Comparison of ENCODE assay signal across 14 cellular contexts in genomic region chr11:14455648-14456430, GRCh38. TPM values are rescaled to one million over a fixed set of nuclear protein-coding genes. Genes with fewer than 3 reads are reported as not detected.
DNase-seq lines count a peak whose midpoint lies in the region; ATAC-seq, FAIRE-seq and TF ChIP-seq lines count a peak whose summit lies in the region.
"Had no signal": no experiment of that assay in that cellular context is flagged by ENCODE, and none has a peak within 500 bp of the region (broad histone marks: within the 10 kb centered on the region; RNA-seq: fewer than 3 reads in every experiment).

No MANE protein-coding gene starts in this region.

- H3K9ac ChIP-seq in astrocyte (ENCODE audit: low read length) = no peak overlapping the region
- H3K9ac ChIP-seq: KMS-11 had no signal

- intact Hi-C loops in Right ventricle myocardium inferior (cut with DNase I) = loop anchor here (2.0 to 10.0 kb wide), 2 partner anchors 81 to 155 kb away; no protein-coding TSS in a partner anchor
- intact Hi-C loops in left colon (cut with DNase I, micrococcal nuclease) = loop anchor here in 1 of 2 donors (5.0 kb wide), 1 partner anchor 154 kb away; no protein-coding TSS in a partner anchor
- intact Hi-C loops in CD4-positive, alpha-beta T cell (cut with DNase I, micrococcal nuclease) = loop anchor here (1.0 to 10.0 kb wide), 4 partner anchors 155 to 683 kb away; no protein-coding TSS in a partner anchor

- H3K27ac ChIP-seq in cardiac muscle cell = peak overlapping the region; percentile 68
- peak overlapping the region; percentile 27 for H3K27ac ChIP-seq in astrocyte (ENCODE audit: low read depth, low read length)
- no peak overlapping the region for H3K27ac ChIP-seq in CD4-positive, alpha-beta T cell (ENCODE audit: low read depth, low read length)
- H3K27ac ChIP-seq: KMS-11 had no signal

- H3K4me2 ChIP-seq in astrocyte (ENCODE audit: low read length) = no peak overlapping the region
- H3K4me2 ChIP-seq: KMS-11 had no signal

- no peak for TF ChIP-seq CTCF in cardiac muscle cell (IDR thresholded peaks at IDR 0.05; ENCODE audit: low read depth, low read length)
- no peak for TF ChIP-seq CTCF in astrocyte (IDR thresholded peaks at IDR 0.05; ENCODE audit: insufficient read depth, low read depth, low read length)
- no peak for TF ChIP-seq CTCF in type B pancreatic cell (conservative IDR thresholded peaks at IDR 0.05)
- no peak for TF ChIP-seq CTCF in CD4-positive, alpha-beta T cell (IDR thresholded peaks at IDR 0.05)

- POLR2A ChIA-PET in CD4-positive, alpha-beta T cell (lab: Charles Lee) = interaction anchor here (0.8 to 1.3 kb wide), 5 partner anchors 9 to 155 kb away, joined by 3 to 5 read pairs (median 3); no protein-coding TSS in a partner anchor

- H3K27me3 ChIP-seq in cardiac muscle cell = no peaks in the 10 kb centered on the region
- no peaks in the 10 kb centered on the region for H3K27me3 ChIP-seq in astrocyte (ENCODE audit: insufficient read depth, low read length)
- H3K27me3 ChIP-seq in CD4-positive, alpha-beta T cell (ENCODE audit: control insufficient read depth, insufficient read depth, low read length) = no peaks in the 10 kb centered on the region

- H3K4me3 ChIP-seq in cardiac muscle cell = no peak overlapping the region
- no peak overlapping the region for H3K4me3 ChIP-seq in astrocyte (ENCODE audit: insufficient read depth, low read depth, low read length)

- peaks cover 15% of the 10 kb centered on the region for H3K36me3 Mint-ChIP-seq in astrocyte (ENCODE audit: low read depth, unreplicated experiment)
- H3K36me3 Mint-ChIP-seq in type B pancreatic cell = peaks cover 24% of the 10 kb centered on the region
- H3K36me3 Mint-ChIP-seq in CD4-positive, alpha-beta T cell (ENCODE audit: low read depth) = peaks cover 84% of the 10 kb centered on the region

- H3K4me3 Mint-ChIP-seq in astrocyte (ENCODE audit: unreplicated experiment) (no peak overlapping the region), type B pancreatic cell (no peak overlapping the region)
- no peak overlapping the region for H3K4me3 Mint-ChIP-seq in CD4-positive, alpha-beta T cell
- H3K4me3 Mint-ChIP-seq: activated naive CD4-positive, alpha-beta T cell treated with anti-CD3 and anti-CD28 coated beads for 36 hours; neural crest cell had no signal

- peaks cover 37% of the 10 kb centered on the region for H3K36me3 ChIP-seq in cardiac muscle cell
- H3K36me3 ChIP-seq in astrocyte (ENCODE audit: insufficient read depth, low read length) = peaks cover 44% of the 10 kb centered on the region

- H3K4me1 ChIP-seq in cardiac muscle cell (ENCODE audit: low read depth) = no peaks in the 10 kb centered on the region
- H3K4me1 ChIP-seq in astrocyte (ENCODE audit: insufficient read depth, low read length) = peaks cover 5% of the 10 kb centered on the region

- no peaks in the 10 kb centered on the region for H3K9me3 Mint-ChIP-seq in astrocyte (ENCODE audit: unreplicated experiment)
- H3K9me3 Mint-ChIP-seq in type B pancreatic cell = no peaks in the 10 kb centered on the region
- no peaks in the 10 kb centered on the region for H3K9me3 Mint-ChIP-seq in CD4-positive, alpha-beta T cell
- H3K9me3 Mint-ChIP-seq: activated naive CD4-positive, alpha-beta T cell treated with anti-CD3 and anti-CD28 coated beads for 36 hours; neural crest cell had no signal

- H3K9me3 ChIP-seq in cardiac muscle cell (ENCODE audit: low read depth) (no peaks in the 10 kb centered on the region), astrocyte (ENCODE audit: insufficient read depth, low read depth, low read length) (no peaks in the 10 kb centered on the region)
- H3K9me3 ChIP-seq in CD4-positive, alpha-beta T cell (ENCODE audit: control insufficient read depth, low read length) = no peaks in the 10 kb centered on the region

- H3K4me1 Mint-ChIP-seq in astrocyte (ENCODE audit: low read depth, unreplicated experiment) (peaks cover 1% of the 10 kb centered on the region), type B pancreatic cell (ENCODE audit: unreplicated experiment) (no peaks in the 10 kb centered on the region)
- no peaks in the 10 kb centered on the region for H3K4me1 Mint-ChIP-seq in CD4-positive, alpha-beta T cell (ENCODE audit: low read depth)
- H3K4me1 Mint-ChIP-seq: neural crest cell had no signal

- FAIRE-seq in astrocyte (lab: Jason Lieb, UNC) = peak; percentile 80

- H3K27me3 Mint-ChIP-seq in astrocyte (ENCODE audit: low read depth, unreplicated experiment) (no peaks in the 10 kb centered on the region), type B pancreatic cell (no peaks in the 10 kb centered on the region)
- no peaks in the 10 kb centered on the region for H3K27me3 Mint-ChIP-seq in CD4-positive, alpha-beta T cell

- no peaks in the 10 kb centered on the region for H3K79me2 ChIP-seq in astrocyte (ENCODE audit: insufficient read depth, low read length)

- DNase-seq in cardiac muscle cell (ENCODE audit: low read depth in 1 of 2, low spot score in 1 of 2) (no peak), Right ventricle myocardium inferior (ENCODE audit: missing footprints) (no peak), astrocyte (ENCODE audit: low read depth) (no peak), left colon (no peak), type B pancreatic cell (ENCODE audit: extremely low spot score, unreplicated experiment) (no peak), dedifferentiated amniotic fluid mesenchymal stem cell (ENCODE audit: extremely low spot score) (no peak)
- no peak for DNase-seq in CD4-positive, alpha-beta T cell
- DNase-seq: activated naive CD4-positive, alpha-beta T cell treated with anti-CD3 and anti-CD28 coated beads for 36 hours; left cardiac atrium; NCI-H1436; stimulated activated naive CD8-positive, alpha-beta T cell treated with anti-CD3 and anti-CD28 coated beads, Interleukin-15, Interleukin-2, amounts not matched to agents 100 U/mL and 50 U/mL, for 24 hours had no signal

- H3K27ac Mint-ChIP-seq in astrocyte (ENCODE audit: unreplicated experiment) (peak overlapping the region; percentile 58), type B pancreatic cell (peak overlapping the region; percentile 26)
- H3K27ac Mint-ChIP-seq in CD4-positive, alpha-beta T cell = no peak overlapping the region
- H3K27ac Mint-ChIP-seq: activated naive CD4-positive, alpha-beta T cell treated with anti-CD3 and anti-CD28 coated beads for 36 hours had no signal

- H2AFZ ChIP-seq in astrocyte (ENCODE audit: low read depth, low read length) = no peak overlapping the region

- H4K20me1 ChIP-seq in astrocyte (ENCODE audit: insufficient read depth, low read length) = peaks cover 14% of the 10 kb centered on the region

- ATAC-seq in Right ventricle myocardium inferior (no peak), left colon (peak; percentile 23), HG02642 (IDR thresholded peaks at IDR 0.05; ENCODE audit: poor library complexity, unreplicated experiment) (no peak)
- ATAC-seq in CD4-positive, alpha-beta T cell (ENCODE audit: poor library complexity) = no peak
- ATAC-seq: stimulated activated naive CD8-positive, alpha-beta T cell treated with anti-CD3 and anti-CD28 coated beads, Interleukin-15, Interleukin-2, amounts not matched to agents 100 U/mL and 50 U/mL, for 24 hours had no signal

- CTCF ChIA-PET in CD4-positive, alpha-beta T cell (lab: Charles Lee) = interaction anchor here (0.5 to 3.4 kb wide), 25 partner anchors 9 to 1077 kb away, joined by 3 to 38 read pairs (median 3); partner anchors contain the start of gene COPB1

RNA-seq across cellular contexts. Expression of gene COPB1, which starts 43.8 kb away (rescaled TPM):
- 81.7 and 88.7 TPM in 2 replicates for total RNA-seq in cardiac muscle cell
- polyA plus RNA-seq in cardiac muscle cell = 79.2 and 104 TPM in 2 replicates
- total RNA-seq in Right ventricle myocardium inferior = 42.1 TPM
- 223 and 236 TPM in 2 replicates for total RNA-seq in astrocyte
- 10 to 100 TPM; 82.4 to 83.8 TPM for total RNA-seq in left colon
- 108 and 130 TPM in 2 replicates for total RNA-seq in type B pancreatic cell (ENCODE audit: low replicate concordance)
- 10 to 100 TPM; 93.1 to 95.9 TPM for total RNA-seq in CD4-positive, alpha-beta T cell
